In genomic region chr2:5683471-5683870, GRCh38 we compare ENCODE assay signal across 29 cellular contexts. TPM values are rescaled to one million over a fixed set of nuclear protein-coding genes. Genes with fewer than 3 reads are reported as not detected.
"Had no signal": no experiment of that assay in that cellular context is flagged by ENCODE, and none has a peak within 500 bp of the region (broad histone marks: within the 10 kb centered on the region; RNA-seq: fewer than 3 reads in every experiment).

No MANE protein-coding gene starts in this region.

- H3K36me3 ChIP-seq: ovary, prostate gland, right lobe of liver, sigmoid colon, suprapubic skin, tibial artery, transverse colon, upper lobe of right lung, uterus had no signal

- DNase-seq: naive B cell; naive thymus-derived CD8-positive, alpha-beta T cell; nephron progenitor cell; occipital lobe; ovary; posterior cingulate gyrus; right cardiac atrium; right lobe of liver; sigmoid colon; small intestine; stimulated activated CD4-positive, alpha-beta T cell treated with anti-CD3 and anti-CD28 coated beads, Interleukin-15, amount 100 ng/mL, for 24 hours; stimulated activated CD4-positive, alpha-beta T cell treated with anti-CD3 and anti-CD28 coated beads, Interleukin-2, amount 100 ng/mL, for 24 hours; stimulated activated CD4-positive, alpha-beta T cell treated with anti-CD3 and anti-CD28 coated beads, Interleukin-2, amount 100 ng/mL, for 48 hours; stimulated activated CD4-positive, alpha-beta T cell treated with anti-CD3 and anti-CD28 coated beads, Interleukin-4, amount 100 ng/mL, for 24 hours; stimulated activated naive CD4-positive, alpha-beta T cell; stimulated activated naive CD8-positive, alpha-beta T cell treated with anti-CD3 and anti-CD28 coated beads, Interleukin-15, amount 100 ng/mL, for 72 hours; stimulated activated naive CD8-positive, alpha-beta T cell treated with anti-CD3 and anti-CD28 coated beads, Interleukin-15, Interleukin-2, amounts not matched to agents 100 U/mL and 50 U/mL, for 24 hours; substantia nigra; testis; tibial artery; transverse colon; upper lobe of right lung; uterus had no signal

- H3K4me3 ChIP-seq: ovary, prostate gland, right lobe of liver, sigmoid colon, suprapubic skin, testis, tibial artery, transverse colon, upper lobe of right lung, uterus had no signal

- H3K9me3 ChIP-seq: ovary, prostate gland, right lobe of liver, sigmoid colon, suprapubic skin, testis, tibial artery, transverse colon, upper lobe of right lung had no signal

- H3K9ac ChIP-seq: parathyroid adenoma had no signal

- H3K4me1 ChIP-seq: parathyroid adenoma, prostate gland, right lobe of liver, sigmoid colon, suprapubic skin, testis, tibial artery, transverse colon, upper lobe of right lung, uterus had no signal

- H3K27me3 ChIP-seq: ovary, right lobe of liver, sigmoid colon, testis, transverse colon, uterus had no signal

- H3K27ac ChIP-seq: ovary, parathyroid adenoma, prostate gland, right lobe of liver, sigmoid colon, suprapubic skin, testis, tibial artery, transverse colon, upper lobe of right lung, uterus had no signal

- H2AFZ ChIP-seq: parathyroid adenoma had no signal

- FAIRE-seq: small intestine had no signal

- ATAC-seq: naive thymus-derived CD8-positive, alpha-beta T cell; natural killer cell treated with Interleukin-12 subunit alpha and Interleukin-12 subunit beta and Interleukin-15 and Interleukin-18, amount 100 ng/mL, for 72 hours; right cardiac atrium; stimulated activated effector memory CD8-positive, alpha-beta T cell treated with anti-CD3 and anti-CD28 coated beads, Interleukin-12 subunit alpha, Interleukin-12 subunit beta, amount 100 ng/mL, for 72 hours; stimulated activated naive CD8-positive, alpha-beta T cell treated with anti-CD3 and anti-CD28 coated beads, Interleukin-15, amount 100 ng/mL, for 72 hours; stimulated activated naive CD8-positive, alpha-beta T cell treated with anti-CD3 and anti-CD28 coated beads, Interleukin-15, Interleukin-2, amounts not matched to agents 100 U/mL and 50 U/mL, for 24 hours; upper lobe of right lung had no signal

RNA-seq across cellular contexts. Expression of gene SOX11, which starts 8.7 kb away (rescaled TPM):
- total RNA-seq: naive thymus-derived CD8-positive, alpha-beta T cell; natural killer cell treated with Interleukin-12 subunit alpha and Interleukin-12 subunit beta and Interleukin-15 and Interleukin-18, amount 100 ng/mL, for 72 hours; prostate gland; pulmonary artery endothelial cell; right lobe of liver had no signal
- polyA plus RNA-seq: naive thymus-derived CD8-positive, alpha-beta T cell had no signal
